In genomic region chr14:45134051-45134958, GRCh38 we compare ENCODE assay signal across 1 cellular context.
A peak's percentile ranks its signal among the peaks of the same experiment; 100 is the strongest.
TF ChIP-seq lines count a peak whose summit lies in the region.

FKBP3 (minus strand) TSS chr14:45134481; CDS start chr14:45134456, 25 bp downstream.

TF ChIP-seq in K562, 482 proteins besides CTCF, POLR2A, EP300 and RAD21 (continued from another document):
- TF ChIP-seq, protein P1, sequence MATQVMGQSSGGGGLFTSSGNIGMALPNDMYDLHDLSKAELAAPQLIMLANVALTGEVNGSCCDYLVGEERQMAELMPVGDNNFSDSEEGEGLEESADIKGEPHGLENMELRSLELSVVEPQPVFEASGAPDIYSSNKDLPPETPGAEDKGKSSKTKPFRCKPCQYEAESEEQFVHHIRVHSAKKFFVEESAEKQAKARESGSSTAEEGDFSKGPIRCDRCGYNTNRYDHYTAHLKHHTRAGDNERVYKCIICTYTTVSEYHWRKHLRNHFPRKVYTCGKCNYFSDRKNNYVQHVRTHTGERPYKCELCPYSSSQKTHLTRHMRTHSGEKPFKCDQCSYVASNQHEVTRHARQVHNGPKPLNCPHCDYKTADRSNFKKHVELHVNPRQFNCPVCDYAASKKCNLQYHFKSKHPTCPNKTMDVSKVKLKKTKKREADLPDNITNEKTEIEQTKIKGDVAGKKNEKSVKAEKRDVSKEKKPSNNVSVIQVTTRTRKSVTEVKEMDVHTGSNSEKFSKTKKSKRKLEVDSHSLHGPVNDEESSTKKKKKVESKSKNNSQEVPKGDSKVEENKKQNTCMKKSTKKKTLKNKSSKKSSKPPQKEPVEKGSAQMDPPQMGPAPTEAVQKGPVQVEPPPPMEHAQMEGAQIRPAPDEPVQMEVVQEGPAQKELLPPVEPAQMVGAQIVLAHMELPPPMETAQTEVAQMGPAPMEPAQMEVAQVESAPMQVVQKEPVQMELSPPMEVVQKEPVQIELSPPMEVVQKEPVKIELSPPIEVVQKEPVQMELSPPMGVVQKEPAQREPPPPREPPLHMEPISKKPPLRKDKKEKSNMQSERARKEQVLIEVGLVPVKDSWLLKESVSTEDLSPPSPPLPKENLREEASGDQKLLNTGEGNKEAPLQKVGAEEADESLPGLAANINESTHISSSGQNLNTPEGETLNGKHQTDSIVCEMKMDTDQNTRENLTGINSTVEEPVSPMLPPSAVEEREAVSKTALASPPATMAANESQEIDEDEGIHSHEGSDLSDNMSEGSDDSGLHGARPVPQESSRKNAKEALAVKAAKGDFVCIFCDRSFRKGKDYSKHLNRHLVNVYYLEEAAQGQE (CRISPR knock-in tag; IDR thresholded peaks at IDR 0.05; ENCODE audit: low read depth): no peak
- TF ChIP-seq MAFF (IDR thresholded peaks at IDR 0.05; ENCODE audit: low read length) (no peak; the same call in 1 of the 2 replicates), ZNF347 (CRISPR knock-in tag; IDR thresholded peaks at IDR 0.05; ENCODE audit: low read depth) (no peak), PCBP1 (IDR thresholded peaks at IDR 0.05; ENCODE audit: low read depth, low read length, poor library complexity, severe bottlenecking) (no peak), IRF1 (CRISPR knock-in tag; IDR thresholded peaks at IDR 0.05; ENCODE audit: borderline replicate concordance) (no peak), TFAM (CRISPR knock-in tag; conservative IDR thresholded peaks at IDR 0.05) (no peak), NUFIP1 (IDR thresholded peaks at IDR 0.05; ENCODE audit: partially characterized antibody) (no peak), MCM5 (IDR thresholded peaks at IDR 0.05; ENCODE audit: low read depth) (no peak)
- TF ChIP-seq, protein P2, sequence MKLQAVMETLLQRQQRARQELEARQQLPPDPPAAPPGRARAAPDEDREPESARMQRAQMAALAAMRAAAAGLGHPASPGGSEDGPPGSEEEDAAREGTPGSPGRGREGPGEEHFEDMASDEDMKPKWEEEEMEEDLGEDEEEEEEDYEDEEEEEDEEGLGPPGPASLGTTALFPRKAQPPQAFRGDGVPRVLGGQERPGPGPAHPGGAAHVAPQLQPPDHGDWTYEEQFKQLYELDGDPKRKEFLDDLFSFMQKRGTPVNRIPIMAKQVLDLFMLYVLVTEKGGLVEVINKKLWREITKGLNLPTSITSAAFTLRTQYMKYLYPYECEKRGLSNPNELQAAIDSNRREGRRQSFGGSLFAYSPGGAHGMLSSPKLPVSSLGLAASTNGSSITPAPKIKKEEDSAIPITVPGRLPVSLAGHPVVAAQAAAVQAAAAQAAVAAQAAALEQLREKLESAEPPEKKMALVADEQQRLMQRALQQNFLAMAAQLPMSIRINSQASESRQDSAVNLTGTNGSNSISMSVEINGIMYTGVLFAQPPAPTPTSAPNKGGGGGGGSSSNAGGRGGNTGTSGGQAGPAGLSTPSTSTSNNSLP (IDR thresholded peaks at IDR 0.05; ENCODE audit: borderline replicate concordance, low read depth, low read length): no peak
- TF ChIP-seq, protein P3, sequence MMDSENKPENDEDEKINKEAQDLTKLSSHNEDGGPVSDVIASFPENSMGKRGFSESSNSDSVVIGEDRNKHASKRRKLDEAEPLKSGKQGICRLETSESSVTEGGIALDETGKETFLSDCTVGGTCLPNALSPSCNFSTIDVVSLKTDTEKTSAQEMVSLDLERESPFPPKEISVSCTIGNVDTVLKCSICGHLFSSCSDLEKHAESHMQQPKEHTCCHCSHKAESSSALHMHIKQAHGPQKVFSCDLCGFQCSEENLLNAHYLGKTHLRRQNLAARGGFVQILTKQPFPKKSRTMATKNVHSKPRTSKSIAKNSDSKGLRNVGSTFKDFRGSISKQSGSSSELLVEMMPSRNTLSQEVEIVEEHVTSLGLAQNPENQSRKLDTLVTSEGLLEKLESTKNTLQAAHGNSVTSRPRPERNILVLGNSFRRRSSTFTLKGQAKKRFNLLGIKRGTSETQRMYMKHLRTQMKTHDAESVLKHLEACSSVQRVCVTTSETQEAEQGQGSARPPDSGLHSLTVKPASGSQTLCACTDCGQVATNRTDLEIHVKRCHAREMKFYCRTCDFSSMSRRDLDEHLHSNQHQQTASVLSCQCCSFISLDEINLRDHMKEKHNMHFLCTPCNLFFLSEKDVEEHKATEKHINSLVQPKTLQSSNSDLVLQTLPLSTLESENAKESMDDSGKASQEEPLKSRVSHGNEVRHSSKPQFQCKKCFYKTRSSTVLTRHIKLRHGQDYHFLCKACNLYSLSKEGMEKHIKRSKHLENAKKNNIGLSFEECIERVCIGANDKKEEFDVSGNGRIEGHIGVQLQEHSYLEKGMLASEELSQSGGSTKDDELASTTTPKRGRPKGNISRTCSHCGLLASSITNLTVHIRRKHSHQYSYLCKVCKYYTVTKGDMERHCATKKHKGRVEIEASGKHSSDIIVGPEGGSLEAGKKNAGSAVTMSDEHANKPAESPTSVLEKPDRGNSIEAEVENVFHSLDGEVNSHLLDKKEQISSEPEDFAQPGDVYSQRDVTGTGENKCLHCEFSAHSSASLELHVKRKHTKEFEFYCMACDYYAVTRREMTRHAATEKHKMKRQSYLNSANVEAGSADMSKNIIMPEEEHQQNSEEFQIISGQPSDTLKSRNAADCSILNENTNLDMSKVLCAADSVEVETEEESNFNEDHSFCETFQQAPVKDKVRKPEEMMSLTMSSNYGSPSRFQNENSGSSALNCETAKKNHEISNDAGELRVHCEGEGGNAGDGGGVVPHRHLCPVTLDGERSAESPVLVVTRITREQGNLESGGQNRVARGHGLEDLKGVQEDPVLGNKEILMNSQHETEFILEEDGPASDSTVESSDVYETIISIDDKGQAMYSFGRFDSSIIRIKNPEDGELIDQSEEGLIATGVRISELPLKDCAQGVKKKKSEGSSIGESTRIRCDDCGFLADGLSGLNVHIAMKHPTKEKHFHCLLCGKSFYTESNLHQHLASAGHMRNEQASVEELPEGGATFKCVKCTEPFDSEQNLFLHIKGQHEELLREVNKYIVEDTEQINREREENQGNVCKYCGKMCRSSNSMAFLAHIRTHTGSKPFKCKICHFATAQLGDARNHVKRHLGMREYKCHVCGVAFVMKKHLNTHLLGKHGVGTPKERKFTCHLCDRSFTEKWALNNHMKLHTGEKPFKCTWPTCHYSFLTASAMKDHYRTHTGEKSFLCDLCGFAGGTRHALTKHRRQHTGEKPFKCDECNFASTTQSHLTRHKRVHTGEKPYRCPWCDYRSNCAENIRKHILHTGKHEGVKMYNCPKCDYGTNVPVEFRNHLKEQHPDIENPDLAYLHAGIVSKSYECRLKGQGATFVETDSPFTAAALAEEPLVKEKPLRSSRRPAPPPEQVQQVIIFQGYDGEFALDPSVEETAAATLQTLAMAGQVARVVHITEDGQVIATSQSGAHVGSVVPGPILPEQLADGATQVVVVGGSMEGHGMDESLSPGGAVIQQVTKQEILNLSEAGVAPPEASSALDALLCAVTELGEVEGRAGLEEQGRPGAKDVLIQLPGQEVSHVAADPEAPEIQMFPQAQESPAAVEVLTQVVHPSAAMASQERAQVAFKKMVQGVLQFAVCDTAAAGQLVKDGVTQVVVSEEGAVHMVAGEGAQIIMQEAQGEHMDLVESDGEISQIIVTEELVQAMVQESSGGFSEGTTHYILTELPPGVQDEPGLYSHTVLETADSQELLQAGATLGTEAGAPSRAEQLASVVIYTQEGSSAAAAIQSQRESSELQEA (IDR thresholded peaks at IDR 0.05; ENCODE audit: low read depth): no peak
- TF ChIP-seq, protein P4, sequence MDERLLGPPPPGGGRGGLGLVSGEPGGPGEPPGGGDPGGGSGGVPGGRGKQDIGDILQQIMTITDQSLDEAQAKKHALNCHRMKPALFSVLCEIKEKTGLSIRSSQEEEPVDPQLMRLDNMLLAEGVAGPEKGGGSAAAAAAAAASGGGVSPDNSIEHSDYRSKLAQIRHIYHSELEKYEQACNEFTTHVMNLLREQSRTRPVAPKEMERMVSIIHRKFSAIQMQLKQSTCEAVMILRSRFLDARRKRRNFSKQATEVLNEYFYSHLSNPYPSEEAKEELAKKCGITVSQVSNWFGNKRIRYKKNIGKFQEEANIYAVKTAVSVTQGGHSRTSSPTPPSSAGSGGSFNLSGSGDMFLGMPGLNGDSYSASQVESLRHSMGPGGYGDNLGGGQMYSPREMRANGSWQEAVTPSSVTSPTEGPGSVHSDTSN (CRISPR knock-in tag; IDR thresholded peaks at IDR 0.05; ENCODE audit: low read depth): peak; percentile 41
- TF ChIP-seq, protein P4 (tag; conservative IDR thresholded peaks at IDR 0.05; ENCODE audit: low read depth): peak; percentile 91
- TF ChIP-seq, protein P5, sequence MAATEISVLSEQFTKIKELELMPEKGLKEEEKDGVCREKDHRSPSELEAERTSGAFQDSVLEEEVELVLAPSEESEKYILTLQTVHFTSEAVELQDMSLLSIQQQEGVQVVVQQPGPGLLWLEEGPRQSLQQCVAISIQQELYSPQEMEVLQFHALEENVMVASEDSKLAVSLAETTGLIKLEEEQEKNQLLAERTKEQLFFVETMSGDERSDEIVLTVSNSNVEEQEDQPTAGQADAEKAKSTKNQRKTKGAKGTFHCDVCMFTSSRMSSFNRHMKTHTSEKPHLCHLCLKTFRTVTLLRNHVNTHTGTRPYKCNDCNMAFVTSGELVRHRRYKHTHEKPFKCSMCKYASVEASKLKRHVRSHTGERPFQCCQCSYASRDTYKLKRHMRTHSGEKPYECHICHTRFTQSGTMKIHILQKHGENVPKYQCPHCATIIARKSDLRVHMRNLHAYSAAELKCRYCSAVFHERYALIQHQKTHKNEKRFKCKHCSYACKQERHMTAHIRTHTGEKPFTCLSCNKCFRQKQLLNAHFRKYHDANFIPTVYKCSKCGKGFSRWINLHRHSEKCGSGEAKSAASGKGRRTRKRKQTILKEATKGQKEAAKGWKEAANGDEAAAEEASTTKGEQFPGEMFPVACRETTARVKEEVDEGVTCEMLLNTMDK (IDR thresholded peaks at IDR 0.05; ENCODE audit: borderline replicate concordance, insufficient read depth, low read depth, low read length, poor library complexity, severe bottlenecking): no peak
